22 cellular contexts compared by ENCODE assay signal in the genomic region with DNA sequence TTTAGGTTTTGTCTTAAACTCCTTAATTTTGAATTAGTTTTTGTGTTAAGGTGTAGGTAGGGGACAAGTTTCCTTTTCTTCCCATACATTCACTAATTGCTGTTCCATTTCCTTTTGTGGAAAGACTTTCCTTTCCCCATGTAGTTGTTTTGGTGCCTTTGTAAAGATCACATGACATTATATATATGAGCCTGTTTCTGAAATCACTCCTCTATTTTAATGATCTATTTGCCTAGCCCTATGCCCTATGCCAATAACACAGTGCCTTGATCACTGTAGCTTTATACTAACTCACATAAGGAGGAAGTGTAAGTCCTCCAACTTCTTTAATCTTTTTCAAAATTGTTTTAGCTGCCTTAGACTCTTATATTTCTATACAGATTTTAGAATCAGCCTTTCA.
"Had no signal": no experiment of that assay in that cellular context is flagged by ENCODE, and none has a peak within 500 bp of the region (broad histone marks: within the 10 kb centered on the region; RNA-seq: fewer than 3 reads in every experiment).

No MANE protein-coding gene starts in this region.

- H3K36me3 ChIP-seq: esophagus muscularis mucosa, lower lobe of right lung had no signal

- H3K9me3 ChIP-seq: esophagus muscularis mucosa, gastroesophageal sphincter, heart right ventricle, left ventricle myocardium inferior, lower lobe of right lung had no signal

- H3K4me1 ChIP-seq: esophagus muscularis mucosa, foreskin keratinocyte, gastroesophageal sphincter, heart right ventricle, left ventricle myocardium inferior, lower lobe of right lung had no signal

- FAIRE-seq: colon, endothelial cell of umbilical vein, keratinocyte had no signal

- H3K9me3 Mint-ChIP-seq: mesothelial cell of epicardium; naive thymus-derived CD8-positive, alpha-beta T cell had no signal

- H3K4me1 Mint-ChIP-seq: naive thymus-derived CD8-positive, alpha-beta T cell had no signal

- H3K4me3 Mint-ChIP-seq: mesothelial cell of epicardium; naive thymus-derived CD8-positive, alpha-beta T cell had no signal

- H3K4me3 ChIP-seq: coronary artery, dorsolateral prefrontal cortex, esophagus muscularis mucosa, gastroesophageal sphincter, heart right ventricle, left ventricle myocardium inferior, lower lobe of right lung had no signal

- H3K27me3 ChIP-seq: dorsolateral prefrontal cortex, esophagus muscularis mucosa, foreskin keratinocyte, gastroesophageal sphincter, heart right ventricle had no signal

- H3K27ac ChIP-seq: coronary artery, dorsolateral prefrontal cortex, esophagus muscularis mucosa, foreskin keratinocyte, gastroesophageal sphincter, heart right ventricle, left ventricle myocardium inferior, lower lobe of right lung had no signal

- ATAC-seq: foreskin keratinocyte; gastroesophageal sphincter; heart right ventricle; left cardiac atrium; left lobe of liver; lower lobe of right lung; naive thymus-derived CD8-positive, alpha-beta T cell had no signal

- H3K27ac Mint-ChIP-seq: mesothelial cell of epicardium; naive thymus-derived CD8-positive, alpha-beta T cell had no signal

- DNase-seq: dermis blood vessel endothelial cell; dorsolateral prefrontal cortex; effector CD4-positive, alpha-beta T cell; effector memory CD4-positive, alpha-beta T cell; foreskin keratinocyte; glutamatergic neuron; head of caudate nucleus; heart right ventricle; hippocampal formation; left cardiac atrium; left ventricle myocardium inferior; lower lobe of right lung; mesenchymal stem cell; naive thymus-derived CD8-positive, alpha-beta T cell had no signal

- H3K36me3 Mint-ChIP-seq: mesothelial cell of epicardium; naive thymus-derived CD8-positive, alpha-beta T cell had no signal
